In genomic region chr6:3456794-3457709, GRCh38 we compare ENCODE assay signal across 1 cellular context.
A peak's percentile ranks its signal among the peaks of the same experiment; 100 is the strongest.
TF ChIP-seq lines count a peak whose summit lies in the region.

A gene with protein sequence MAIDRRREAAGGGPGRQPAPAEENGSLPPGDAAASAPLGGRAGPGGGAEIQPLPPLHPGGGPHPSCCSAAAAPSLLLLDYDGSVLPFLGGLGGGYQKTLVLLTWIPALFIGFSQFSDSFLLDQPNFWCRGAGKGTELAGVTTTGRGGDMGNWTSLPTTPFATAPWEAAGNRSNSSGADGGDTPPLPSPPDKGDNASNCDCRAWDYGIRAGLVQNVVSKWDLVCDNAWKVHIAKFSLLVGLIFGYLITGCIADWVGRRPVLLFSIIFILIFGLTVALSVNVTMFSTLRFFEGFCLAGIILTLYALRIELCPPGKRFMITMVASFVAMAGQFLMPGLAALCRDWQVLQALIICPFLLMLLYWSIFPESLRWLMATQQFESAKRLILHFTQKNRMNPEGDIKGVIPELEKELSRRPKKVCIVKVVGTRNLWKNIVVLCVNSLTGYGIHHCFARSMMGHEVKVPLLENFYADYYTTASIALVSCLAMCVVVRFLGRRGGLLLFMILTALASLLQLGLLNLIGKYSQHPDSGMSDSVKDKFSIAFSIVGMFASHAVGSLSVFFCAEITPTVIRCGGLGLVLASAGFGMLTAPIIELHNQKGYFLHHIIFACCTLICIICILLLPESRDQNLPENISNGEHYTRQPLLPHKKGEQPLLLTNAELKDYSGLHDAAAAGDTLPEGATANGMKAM (minus strand): TSS chr6:3457050. CDS start chr6:3456559, 491 bp downstream.

TF ChIP-seq in HepG2, 621 proteins besides CTCF, POLR2A, EP300 and RAD21 (continued from another document and continues in another):
- no peak; the same call in 1 of the 2 replicates for TF ChIP-seq ZHX2 (IDR thresholded peaks at IDR 0.05; ENCODE audit: low read depth)
- TF ChIP-seq ZHX2 (CRISPR knock-in tag; IDR thresholded peaks at IDR 0.05; ENCODE audit: borderline replicate concordance) = no peak
- no peak for TF ChIP-seq CREM (IDR thresholded peaks at IDR 0.05)
- TF ChIP-seq CREM (CRISPR knock-in tag; IDR thresholded peaks at IDR 0.05) = no peak
- no peak for TF ChIP-seq NFRKB (IDR thresholded peaks at IDR 0.05)
- no peak for TF ChIP-seq FOXA1 (IDR thresholded peaks at IDR 0.05)
- TF ChIP-seq FOXA1 (CRISPR knock-in tag; IDR thresholded peaks at IDR 0.05) = 0 out of 2 replicates have a peak, but pooled peaks have one; percentile 22
- TF ChIP-seq ZNF138 (CRISPR knock-in tag; IDR thresholded peaks at IDR 0.05; ENCODE audit: low read depth) = 0 out of 2 replicates have a peak, but pooled peaks have one; percentile 1
- no peak for TF ChIP-seq SMARCE1 (IDR thresholded peaks at IDR 0.05; ENCODE audit: borderline replicate concordance)
- no peak for TF ChIP-seq ZNF652 (CRISPR knock-in tag; IDR thresholded peaks at IDR 0.05; ENCODE audit: borderline replicate concordance, low read depth)
- TF ChIP-seq IRF9 (CRISPR knock-in tag; IDR thresholded peaks at IDR 0.05; ENCODE audit: borderline replicate concordance) = peak; percentile 68; the same call in 1 of the 2 replicates
- TF ChIP-seq FOXO1 (CRISPR knock-in tag; IDR thresholded peaks at IDR 0.05) = peak; percentile 18; the same call in 1 of the 2 replicates
- peak; percentile 72; the same call in 1 of the 2 replicates for TF ChIP-seq KAT7 (CRISPR knock-in tag; IDR thresholded peaks at IDR 0.05; ENCODE audit: borderline replicate concordance)
- TF ChIP-seq ZC3H13 (CRISPR knock-in tag; IDR thresholded peaks at IDR 0.05) = no peak
- no peak for TF ChIP-seq ZSCAN30 (CRISPR knock-in tag; IDR thresholded peaks at IDR 0.05)
- no peak for TF ChIP-seq CBX5 (CRISPR knock-in tag; IDR thresholded peaks at IDR 0.05; ENCODE audit: borderline replicate concordance)
- TF ChIP-seq RFX1 (IDR thresholded peaks at IDR 0.05) = no peak
- peak; percentile 64; the same call in 1 of the 2 replicates for TF ChIP-seq SPEN (CRISPR knock-in tag; IDR thresholded peaks at IDR 0.05; ENCODE audit: low read depth)
- TF ChIP-seq JUN (CRISPR knock-in tag; IDR thresholded peaks at IDR 0.05) = no peak
- TF ChIP-seq ZKSCAN8 (CRISPR knock-in tag; IDR thresholded peaks at IDR 0.05; ENCODE audit: borderline replicate concordance) = no peak; the same call in 1 of the 2 replicates
- TF ChIP-seq SP4 (CRISPR knock-in tag; IDR thresholded peaks at IDR 0.05) = 0 out of 2 replicates have a peak, but pooled peaks have one; percentile 36
- TF ChIP-seq FOSL2 (CRISPR knock-in tag; IDR thresholded peaks at IDR 0.05) = no peak
- 0 out of 2 replicates have a peak, but pooled peaks have one; percentile 52 for TF ChIP-seq ZNF230 (CRISPR knock-in tag; IDR thresholded peaks at IDR 0.05)
- 0 out of 2 replicates have a peak, but pooled peaks have one; percentile 83 for TF ChIP-seq ZIK1 (CRISPR knock-in tag; IDR thresholded peaks at IDR 0.05; ENCODE audit: borderline replicate concordance, low read depth)
- 0 out of 2 replicates have a peak, but pooled peaks have one; percentile 24 for TF ChIP-seq ZNF225 (CRISPR knock-in tag; IDR thresholded peaks at IDR 0.05)
- 0 out of 2 replicates have a peak, but pooled peaks have one; percentile 65 for TF ChIP-seq KDM3A (CRISPR knock-in tag; IDR thresholded peaks at IDR 0.05; ENCODE audit: low read depth)
- TF ChIP-seq ELK4 (CRISPR knock-in tag; IDR thresholded peaks at IDR 0.05; ENCODE audit: borderline replicate concordance) = no peak
- no peak for TF ChIP-seq ARID2 (CRISPR knock-in tag; IDR thresholded peaks at IDR 0.05; ENCODE audit: borderline replicate concordance)
- TF ChIP-seq ZNF598 (CRISPR knock-in tag; IDR thresholded peaks at IDR 0.05; ENCODE audit: borderline replicate concordance) = no peak
- TF ChIP-seq ZNF558 (CRISPR knock-in tag; IDR thresholded peaks at IDR 0.05; ENCODE audit: borderline replicate concordance) = peak; percentile 62; the same call in 1 of the 2 replicates
- no peak for TF ChIP-seq ZKSCAN1 (IDR thresholded peaks at IDR 0.05; ENCODE audit: low read length)
- TF ChIP-seq NR2C2 (CRISPR knock-in tag; IDR thresholded peaks at IDR 0.05; ENCODE audit: borderline replicate concordance) = peak; percentile 12; the same call in 1 of the 2 replicates
- TF ChIP-seq FOXP4 (CRISPR knock-in tag; IDR thresholded peaks at IDR 0.05) = peak; percentile 48; the same call in 1 of the 2 replicates
- no peak for TF ChIP-seq TOPORS (CRISPR knock-in tag; IDR thresholded peaks at IDR 0.05)
- TF ChIP-seq KLF15 (CRISPR knock-in tag; IDR thresholded peaks at IDR 0.05; ENCODE audit: borderline replicate concordance) = no peak
- TF ChIP-seq FOXA3 (CRISPR knock-in tag; IDR thresholded peaks at IDR 0.05) = peak; percentile 68
- TF ChIP-seq FOSL1 (CRISPR knock-in tag; IDR thresholded peaks at IDR 0.05; ENCODE audit: borderline replicate concordance) = no peak
- TF ChIP-seq, protein P1, sequence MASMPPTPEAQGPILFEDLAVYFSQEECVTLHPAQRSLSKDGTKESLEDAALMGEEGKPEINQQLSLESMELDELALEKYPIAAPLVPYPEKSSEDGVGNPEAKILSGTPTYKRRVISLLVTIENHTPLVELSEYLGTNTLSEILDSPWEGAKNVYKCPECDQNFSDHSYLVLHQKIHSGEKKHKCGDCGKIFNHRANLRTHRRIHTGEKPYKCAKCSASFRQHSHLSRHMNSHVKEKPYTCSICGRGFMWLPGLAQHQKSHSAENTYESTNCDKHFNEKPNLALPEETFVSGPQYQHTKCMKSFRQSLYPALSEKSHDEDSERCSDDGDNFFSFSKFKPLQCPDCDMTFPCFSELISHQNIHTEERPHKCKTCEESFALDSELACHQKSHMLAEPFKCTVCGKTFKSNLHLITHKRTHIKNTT (CRISPR knock-in tag; IDR thresholded peaks at IDR 0.05) = 0 out of 2 replicates have a peak, but pooled peaks have one; percentile 80
- TF ChIP-seq CEBPG (CRISPR knock-in tag; IDR thresholded peaks at IDR 0.05) = no peak
- TF ChIP-seq MED1 (CRISPR knock-in tag; IDR thresholded peaks at IDR 0.05) = peak; percentile 69
- TF ChIP-seq, protein P2, sequence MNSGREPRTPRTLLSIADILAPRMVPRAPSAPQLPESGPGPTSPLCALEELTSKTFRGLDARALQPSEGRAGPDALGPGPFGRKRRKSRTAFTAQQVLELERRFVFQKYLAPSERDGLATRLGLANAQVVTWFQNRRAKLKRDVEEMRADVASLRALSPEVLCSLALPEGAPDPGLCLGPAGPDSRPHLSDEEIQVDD (CRISPR knock-in tag; IDR thresholded peaks at IDR 0.05; ENCODE audit: borderline replicate concordance) = no peak
- TF ChIP-seq TAF1 (CRISPR knock-in tag; IDR thresholded peaks at IDR 0.05) = peak; percentile 51
- no peak for TF ChIP-seq ZNF30 (CRISPR knock-in tag; IDR thresholded peaks at IDR 0.05)
- no peak for TF ChIP-seq POLR2AphosphoS5 (IDR thresholded peaks at IDR 0.05; ENCODE audit: low read depth, low read length)
- TF ChIP-seq ATAD3A (CRISPR knock-in tag; IDR thresholded peaks at IDR 0.05) = no peak
- TF ChIP-seq HBP1 (CRISPR knock-in tag; IDR thresholded peaks at IDR 0.05; ENCODE audit: low read depth) = peak; percentile 90; the same call in 1 of the 2 replicates
